ENCODE assay signal across 8 cellular contexts in genomic region chr4:37891221-37892159, GRCh38. TPM values are rescaled to one million over a fixed set of nuclear protein-coding genes. Genes with fewer than 3 reads are reported as not detected.
DNase-seq lines count a peak whose midpoint lies in the region; ATAC-seq and TF ChIP-seq lines count a peak whose summit lies in the region.

No MANE protein-coding gene starts in this region.

- TF ChIP-seq POLR2A in gastrocnemius medialis (IDR thresholded peaks at IDR 0.05): peak in 1 of 2 donors; percentile 16

- H3K36me3 Mint-ChIP-seq in activated naive CD4-positive, alpha-beta T cell treated with anti-CD3 and anti-CD28 coated beads, Interleukin-2, amount 50 U/mL, for 72 hours: peaks cover 0 to 5% of the 10 kb centered on the region in 2 donors

- H3K27ac ChIP-seq in AG04450 (ENCODE audit: low read depth, low read length) (no peak overlapping the region), right cardiac atrium (ENCODE audit: low read length) (peak overlapping the region; percentile 67), gastrocnemius medialis (peak overlapping the region; percentile 94 to 99 (median 96))

- DNase-seq in AG04450 (ENCODE audit: low read depth, low spot score) (no peak), RPMI8226 (peak; percentile 74), right cardiac atrium (peak; percentile 37 to 70 (median 61)), gastrocnemius medialis (peak; percentile 33 to 71), middle frontal gyrus (ENCODE audit: extremely low spot score, low spot score) (no peak)
- peak; percentile 49 to 80 for DNase-seq in activated naive CD4-positive, alpha-beta T cell treated with anti-CD3 and anti-CD28 coated beads, Interleukin-2, amount 50 U/mL, for 72 hours (ENCODE audit: low spot score in 2 of 2)

- under 1% methylated on average over 55 of the region's 55 CpGs for WGBS in right cardiac atrium

- TF ChIP-seq CTCF in AG04450 (IDR thresholded peaks at IDR 0.05; ENCODE audit: low read depth, low read length) (no peak), gastrocnemius medialis (IDR thresholded peaks at IDR 0.05 in 4 of 5, conservative IDR thresholded peaks at IDR 0.05 in 1 of 5) (peak in 1 of 5 experiments; percentile 15)

- H3K36me3 ChIP-seq in gastrocnemius medialis: no peaks in the 10 kb centered on the region

- intact Hi-C loops in right cardiac atrium (cut with DNase I): loop anchor here in 3 of 4 donors (5.0 to 10.0 kb wide), 3 partner anchors 73 to 87 kb away; partner anchors contain the start of gene PTTG2 (in 1 of the 3)
- intact Hi-C loops in gastrocnemius medialis (cut with DNase I; ENCODE audit: low total_unique reads): loop anchor here (2.0 to 5.0 kb wide), 4 partner anchors 65 to 773 kb away; partner anchors contain the start of genes KLF3, PGM2 and RELL1

- H3K9me3 Mint-ChIP-seq in activated naive CD4-positive, alpha-beta T cell treated with anti-CD3 and anti-CD28 coated beads, Interleukin-2, amount 50 U/mL, for 72 hours: no peaks in the 10 kb centered on the region

- H3K9me3 ChIP-seq in AG04450 (ENCODE audit: control insufficient read depth, insufficient read depth, low read length): no peaks in the 10 kb centered on the region; the same call in 1 of the 2 replicates
- no peaks in the 10 kb centered on the region for H3K9me3 ChIP-seq in right cardiac atrium (ENCODE audit: control insufficient read depth, low read length)
- H3K9me3 ChIP-seq in gastrocnemius medialis: no peaks in the 10 kb centered on the region

- H3K4me3 ChIP-seq in AG04450 (ENCODE audit: low read depth, low read length) (peak overlapping the region; percentile 65), right cardiac atrium (ENCODE audit: low read length) (peak overlapping the region; percentile 92), gastrocnemius medialis (peak overlapping the region; percentile 85 to 95 (median 88))

- peak; percentile 57 for ATAC-seq in GM18873 (IDR thresholded peaks at IDR 0.05; ENCODE audit: low FRiP score, unreplicated experiment)
- peak; percentile 64 for ATAC-seq in HG03097 (IDR thresholded peaks at IDR 0.05; ENCODE audit: low FRiP score, unreplicated experiment)
- ATAC-seq in activated naive CD4-positive, alpha-beta T cell treated with anti-CD3 and anti-CD28 coated beads, Interleukin-2, amount 50 U/mL, for 72 hours: peak; percentile 72 to 88
- peak; percentile 34 to 56 for ATAC-seq in right cardiac atrium
- ATAC-seq in gastrocnemius medialis: peak; percentile 44 to 54

- in situ Hi-C loops in gastrocnemius medialis (cut with MboI; ENCODE audit: low sequenced_read_pairs in 4 of 4): loop anchor here in 1 of 4 donors (10.0 kb wide), 1 partner anchor 87 kb away; no protein-coding TSS in a partner anchor

- CTCF ChIA-PET in AG04450 (lab: Charles Lee): interaction anchor here (0.5 to 1.0 kb wide), 4 partner anchors 15 to 171 kb away, joined by 3 to 5 read pairs (median 4); no protein-coding TSS in a partner anchor

- H3K4me1 ChIP-seq in right cardiac atrium (ENCODE audit: control insufficient read depth, insufficient read depth, low read length) (peaks cover 8% of the 10 kb centered on the region), gastrocnemius medialis (peaks cover 20 to 26% of the 10 kb centered on the region in 2 donors)

- H3K27ac Mint-ChIP-seq in activated naive CD4-positive, alpha-beta T cell treated with anti-CD3 and anti-CD28 coated beads, Interleukin-2, amount 50 U/mL, for 72 hours: peak overlapping the region; percentile 74 to 92

- POLR2A ChIA-PET in AG04450 (lab: Yijun Ruan, JAX): no interaction called here

- H3K27me3 ChIP-seq in AG04450 (ENCODE audit: control insufficient read depth, insufficient read depth, low read length): peaks cover 33% of the 10 kb centered on the region
- no peaks in the 10 kb centered on the region for H3K27me3 ChIP-seq in right cardiac atrium (ENCODE audit: control insufficient read depth, insufficient read depth)
- H3K27me3 ChIP-seq in gastrocnemius medialis: no peaks in the 10 kb centered on the region

RNA-seq across cellular contexts. Expression of gene TBC1D1, which starts 0.6 kb away (rescaled TPM):
- 37.0 and 50.7 TPM in 2 replicates for polyA plus RNA-seq in AG04450 (2011; rRNA removed)
- polyA minus RNA-seq in AG04450 (2011; rRNA and poly(A)+ RNA removed): 52.5 and 54.2 TPM in 2 replicates
- 10 to 100 TPM; 47.1 to 68.6 TPM for total RNA-seq in activated naive CD4-positive, alpha-beta T cell treated with anti-CD3 and anti-CD28 coated beads, Interleukin-2, amount 50 U/mL, for 72 hours
- 100 to 1,000 TPM; 114 to 134 (median 118) TPM for total RNA-seq in right cardiac atrium
- polyA plus RNA-seq in right cardiac atrium: 86.7 TPM
- total RNA-seq in gastrocnemius medialis: 100 to 1,000 TPM; 111 to 176 (median 142) TPM

Comparison
In these comparisons a context has a peak if more than half of its experiments do, and no peak if none do; other contexts are left out.
1. DNase-seq: peak in RPMI8226 (single experiment), activated naive CD4-positive, alpha-beta T cell treated with anti-CD3 and anti-CD28 coated beads, Interleukin-2, amount 50 U/mL, for 72 hours (2 of 2), right cardiac atrium (3 of 3) and gastrocnemius medialis (2 of 2); none in AG04450 (single experiment) and middle frontal gyrus (single experiment).
2. Peak in every context shown above with its lines, with median percentiles within 50 percentile points of each other: H3K4me3 ChIP-seq and ATAC-seq.